Comparison of ENCODE assay signal across 1 cellular context in the genomic region with DNA sequence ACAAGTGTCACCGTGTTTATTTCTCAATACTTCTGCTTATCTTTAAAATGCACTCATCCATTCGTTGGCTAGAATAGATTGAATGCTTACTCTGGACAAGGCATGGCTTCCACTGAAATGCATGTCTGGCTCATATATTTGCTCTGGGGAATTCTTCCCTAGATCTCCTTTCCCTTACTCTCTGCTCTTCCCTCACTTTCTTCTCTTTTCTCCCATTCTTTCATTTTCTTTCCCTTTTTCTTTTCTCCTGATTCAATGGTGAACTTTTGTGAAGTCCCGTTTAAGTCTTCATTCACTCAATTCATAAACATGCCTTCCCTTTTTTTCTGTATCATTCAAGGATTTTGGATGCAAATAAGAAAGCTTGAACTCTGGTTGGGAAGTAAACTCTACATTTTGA.
TF ChIP-seq lines count a peak whose summit lies in the region.

No MANE protein-coding gene starts in this region.

TF ChIP-seq in K562, 482 proteins besides CTCF, POLR2A, EP300 and RAD21 (continued from another document):
- TF ChIP-seq, protein P1, sequence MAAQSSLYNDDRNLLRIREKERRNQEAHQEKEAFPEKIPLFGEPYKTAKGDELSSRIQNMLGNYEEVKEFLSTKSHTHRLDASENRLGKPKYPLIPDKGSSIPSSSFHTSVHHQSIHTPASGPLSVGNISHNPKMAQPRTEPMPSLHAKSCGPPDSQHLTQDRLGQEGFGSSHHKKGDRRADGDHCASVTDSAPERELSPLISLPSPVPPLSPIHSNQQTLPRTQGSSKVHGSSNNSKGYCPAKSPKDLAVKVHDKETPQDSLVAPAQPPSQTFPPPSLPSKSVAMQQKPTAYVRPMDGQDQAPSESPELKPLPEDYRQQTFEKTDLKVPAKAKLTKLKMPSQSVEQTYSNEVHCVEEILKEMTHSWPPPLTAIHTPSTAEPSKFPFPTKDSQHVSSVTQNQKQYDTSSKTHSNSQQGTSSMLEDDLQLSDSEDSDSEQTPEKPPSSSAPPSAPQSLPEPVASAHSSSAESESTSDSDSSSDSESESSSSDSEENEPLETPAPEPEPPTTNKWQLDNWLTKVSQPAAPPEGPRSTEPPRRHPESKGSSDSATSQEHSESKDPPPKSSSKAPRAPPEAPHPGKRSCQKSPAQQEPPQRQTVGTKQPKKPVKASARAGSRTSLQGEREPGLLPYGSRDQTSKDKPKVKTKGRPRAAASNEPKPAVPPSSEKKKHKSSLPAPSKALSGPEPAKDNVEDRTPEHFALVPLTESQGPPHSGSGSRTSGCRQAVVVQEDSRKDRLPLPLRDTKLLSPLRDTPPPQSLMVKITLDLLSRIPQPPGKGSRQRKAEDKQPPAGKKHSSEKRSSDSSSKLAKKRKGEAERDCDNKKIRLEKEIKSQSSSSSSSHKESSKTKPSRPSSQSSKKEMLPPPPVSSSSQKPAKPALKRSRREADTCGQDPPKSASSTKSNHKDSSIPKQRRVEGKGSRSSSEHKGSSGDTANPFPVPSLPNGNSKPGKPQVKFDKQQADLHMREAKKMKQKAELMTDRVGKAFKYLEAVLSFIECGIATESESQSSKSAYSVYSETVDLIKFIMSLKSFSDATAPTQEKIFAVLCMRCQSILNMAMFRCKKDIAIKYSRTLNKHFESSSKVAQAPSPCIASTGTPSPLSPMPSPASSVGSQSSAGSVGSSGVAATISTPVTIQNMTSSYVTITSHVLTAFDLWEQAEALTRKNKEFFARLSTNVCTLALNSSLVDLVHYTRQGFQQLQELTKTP (IDR thresholded peaks at IDR 0.05; ENCODE audit: low read depth in 1 of 2, partially characterized antibody in 2 of 2): no peak
